25 cellular contexts compared by ENCODE assay signal in genomic region chr10:18099420-18099819, GRCh38. TPM values are rescaled to one million over a fixed set of nuclear protein-coding genes. Genes with fewer than 3 reads are reported as not detected.
"Had no signal": no experiment of that assay in that cellular context is flagged by ENCODE, and none has a peak within 500 bp of the region (broad histone marks: within the 10 kb centered on the region; RNA-seq: fewer than 3 reads in every experiment).

No MANE protein-coding gene starts in this region.

- H3K4me1 ChIP-seq: spleen, testis, upper lobe of right lung had no signal

- H3K4me3 ChIP-seq: esophagus muscularis mucosa, heart right ventricle, ovary, spleen, testis, tibial nerve, upper lobe of right lung had no signal

- DNase-seq: effector memory CD8-positive, alpha-beta T cell; heart right ventricle; hypothalamus; islet precursor cell; natural killer cell; ovary; right cardiac atrium; spleen; stimulated activated CD4-positive, alpha-beta T cell treated with anti-CD3 and anti-CD28 coated beads, Interleukin-15, amount 100 ng/mL, for 24 hours; stimulated activated CD4-positive, alpha-beta T cell treated with anti-CD3 and anti-CD28 coated beads, Interleukin-1b, Interleukin-23, amount 100 ng/mL, for 48 hours; stimulated activated CD4-positive, alpha-beta T cell treated with anti-CD3 and anti-CD28 coated beads, Interleukin-4, amount 100 ng/mL, for 24 hours; stimulated activated naive B cell treated with anti-CD40 and anti-IgM and Interleukin-4, amounts not matched to agents 10 μg/mL and 1 μg/mL and 100 μg/mL, for 72 hours; stimulated activated naive CD8-positive, alpha-beta T cell treated with anti-CD3 and anti-CD28 coated beads, Interleukin-15, amount 100 ng/mL, for 72 hours; testis; upper lobe of right lung had no signal

- H3K27me3 Mint-ChIP-seq: central memory CD8-positive, alpha-beta T cell; effector memory CD8-positive, alpha-beta T cell; memory B cell; stimulated activated naive CD8-positive, alpha-beta T cell treated with anti-CD3 and anti-CD28 coated beads, Interleukin-15, amount 100 ng/mL, for 72 hours had no signal

- H3K27ac ChIP-seq: epithelial cell of prostate, esophagus muscularis mucosa, heart right ventricle, ovary, spleen, testis, tibial nerve, upper lobe of right lung had no signal

- ATAC-seq: effector memory CD8-positive, alpha-beta T cell; heart right ventricle; left lobe of liver; natural killer cell; right cardiac atrium; stimulated activated naive B cell treated with anti-CD40 and anti-IgM and Interleukin-4, amounts not matched to agents 10 μg/mL and 1 μg/mL and 100 μg/mL, for 72 hours; stimulated activated naive CD8-positive, alpha-beta T cell treated with anti-CD3 and anti-CD28 coated beads, Interleukin-15, amount 100 ng/mL, for 72 hours; upper lobe of right lung had no signal

- H3K27ac Mint-ChIP-seq: effector memory CD8-positive, alpha-beta T cell; memory B cell; mesothelial cell of epicardium; natural killer cell; stimulated activated naive B cell treated with anti-CD40 and anti-IgM and Interleukin-4, amounts not matched to agents 10 μg/mL and 1 μg/mL and 100 μg/mL, for 72 hours; stimulated activated naive CD8-positive, alpha-beta T cell treated with anti-CD3 and anti-CD28 coated beads, Interleukin-15, amount 100 ng/mL, for 72 hours had no signal

- H3K27me3 ChIP-seq: esophagus muscularis mucosa, heart right ventricle, ovary, spleen, testis, tibial nerve, upper lobe of right lung had no signal

- H3K36me3 ChIP-seq: esophagus muscularis mucosa, heart right ventricle, ovary, spleen, tibial nerve, upper lobe of right lung had no signal

- H3K4me3 Mint-ChIP-seq: central memory CD8-positive, alpha-beta T cell; effector memory CD8-positive, alpha-beta T cell; memory B cell; mesothelial cell of epicardium; natural killer cell; neural crest cell; stimulated activated naive B cell treated with anti-CD40 and anti-IgM and Interleukin-4, amounts not matched to agents 10 μg/mL and 1 μg/mL and 100 μg/mL, for 72 hours; stimulated activated naive CD8-positive, alpha-beta T cell treated with anti-CD3 and anti-CD28 coated beads, Interleukin-15, amount 100 ng/mL, for 72 hours had no signal

- H3K36me3 Mint-ChIP-seq: memory B cell; mesothelial cell of epicardium; natural killer cell; stimulated activated naive B cell treated with anti-CD40 and anti-IgM and Interleukin-4, amounts not matched to agents 10 μg/mL and 1 μg/mL and 100 μg/mL, for 72 hours had no signal

- H3K9me3 Mint-ChIP-seq: central memory CD8-positive, alpha-beta T cell; effector memory CD8-positive, alpha-beta T cell; memory B cell; mesothelial cell of epicardium; natural killer cell; neural crest cell; stimulated activated naive B cell treated with anti-CD40 and anti-IgM and Interleukin-4, amounts not matched to agents 10 μg/mL and 1 μg/mL and 100 μg/mL, for 72 hours; stimulated activated naive CD8-positive, alpha-beta T cell treated with anti-CD3 and anti-CD28 coated beads, Interleukin-15, amount 100 ng/mL, for 72 hours had no signal

- FAIRE-seq: frontal cortex had no signal

- H3K9me3 ChIP-seq: esophagus muscularis mucosa, ovary, spleen, testis, tibial nerve, upper lobe of right lung had no signal

- H3K4me1 Mint-ChIP-seq: central memory CD8-positive, alpha-beta T cell; memory B cell; mesothelial cell of epicardium; natural killer cell; neural crest cell; stimulated activated naive B cell treated with anti-CD40 and anti-IgM and Interleukin-4, amounts not matched to agents 10 μg/mL and 1 μg/mL and 100 μg/mL, for 72 hours; stimulated activated naive CD8-positive, alpha-beta T cell treated with anti-CD3 and anti-CD28 coated beads, Interleukin-15, amount 100 ng/mL, for 72 hours had no signal

RNA-seq across cellular contexts. Expression of gene CACNB2, which starts 40.8 kb away (rescaled TPM):
- total RNA-seq: myocyte, natural killer cell had no signal
